Comparison of ENCODE assay signal across 8 cellular contexts in the genomic region with DNA sequence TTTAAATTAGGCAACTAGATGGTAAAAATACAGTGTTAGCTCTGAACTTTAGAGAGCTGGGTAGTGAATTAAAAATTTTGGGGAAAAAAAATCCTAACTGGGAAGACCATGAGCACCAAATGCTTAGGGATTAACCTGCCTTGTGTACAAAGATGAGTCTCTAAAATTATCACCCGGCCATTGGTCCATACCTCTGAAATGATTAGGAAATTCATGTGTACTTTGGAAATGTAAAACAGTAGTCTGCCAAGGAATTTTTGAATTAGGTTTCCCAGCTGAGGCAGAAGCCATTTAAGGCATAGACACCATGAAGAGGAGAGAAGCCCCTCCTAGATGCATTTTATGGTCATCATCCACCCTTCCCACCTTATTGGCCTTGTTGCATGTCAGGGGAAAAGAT.
"Had no signal": no experiment of that assay in that cellular context is flagged by ENCODE, and none has a peak within 500 bp of the region (broad histone marks: within the 10 kb centered on the region; RNA-seq: fewer than 3 reads in every experiment).

No MANE protein-coding gene starts in this region.

- H3K4me2 ChIP-seq: GM23338 had no signal

- H2AFZ ChIP-seq: GM23338 had no signal

- ATAC-seq: GM23338, HCT116, K562 had no signal

- H3K4me1 ChIP-seq: HAP-1 had no signal

- DNase-seq: H7, HFFc6, KG1 had no signal

- FAIRE-seq: HTR-8/SVneo, K562 had no signal

- H3K36me3 ChIP-seq: HAP-1 had no signal

- H3K4me3 ChIP-seq: GM23338, HAP-1, K562 had no signal

- H3K9me3 ChIP-seq: HAP-1 had no signal
